1 cellular context compared by ENCODE assay signal in the genomic region with DNA sequence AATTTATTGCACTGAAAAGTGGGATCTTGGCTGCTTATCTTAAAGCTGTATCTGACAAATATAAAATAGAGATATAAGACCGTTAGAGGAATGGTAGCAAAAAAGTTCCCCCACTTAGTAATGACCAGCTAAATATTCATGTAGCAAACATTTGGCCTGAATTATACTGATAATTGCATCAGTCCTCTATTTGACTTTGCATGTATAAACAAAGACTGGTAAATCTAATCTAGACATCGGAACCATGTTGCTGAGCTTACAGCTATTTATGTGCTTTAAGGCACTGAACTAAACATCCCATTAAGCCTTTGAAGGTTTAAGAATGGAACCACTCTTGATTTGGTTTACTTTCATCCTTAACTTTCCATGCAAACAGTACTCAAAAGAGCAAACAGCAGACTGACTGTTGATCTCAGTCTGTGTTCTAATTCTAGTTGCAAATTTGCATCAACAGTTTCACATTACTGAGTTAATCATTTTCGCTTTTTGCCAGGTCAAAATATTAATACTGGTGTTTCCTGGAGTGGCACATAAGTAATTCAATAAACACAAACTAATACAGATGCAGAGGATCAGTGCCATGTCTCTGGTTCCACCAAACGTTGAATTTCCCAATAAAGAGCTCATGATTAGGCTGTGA.
TF ChIP-seq lines count a peak whose summit lies in the region.

No MANE protein-coding gene starts in this region.

TF ChIP-seq in IMR-90, 13 proteins besides CTCF, POLR2A, EP300 and RAD21 (continued from another document):
- TF ChIP-seq ELK1 (IDR thresholded peaks at IDR 0.05; ENCODE audit: borderline replicate concordance, low read depth, low read length) = no peak
- TF ChIP-seq MAZ (IDR thresholded peaks at IDR 0.05; ENCODE audit: borderline replicate concordance, low read depth, low read length) = no peak
- no peak for TF ChIP-seq RCOR1 (IDR thresholded peaks at IDR 0.05; ENCODE audit: insufficient replicate concordance, low read length)
- TF ChIP-seq USF2 (IDR thresholded peaks at IDR 0.05; ENCODE audit: low read depth, low read length) = no peak
